In genomic region chr1:94992161-94992560, GRCh38 we compare ENCODE assay signal across 7 cellular contexts.
"Had no signal": no experiment of that assay in that cellular context is flagged by ENCODE, and none has a peak within 500 bp of the region (broad histone marks: within the 10 kb centered on the region; RNA-seq: fewer than 3 reads in every experiment).

No MANE protein-coding gene starts in this region.

- H3K9me3 Mint-ChIP-seq: HFFc6, IgD-negative memory B cell had no signal

- H3K27me3 Mint-ChIP-seq: IgD-negative memory B cell had no signal

- H3K36me3 ChIP-seq: HAP-1 had no signal

- H3K9me3 ChIP-seq: HAP-1 had no signal

- DNase-seq: GM23248, GOT3, H7, HFFc6 had no signal

- H3K27ac Mint-ChIP-seq: HFFc6, IgD-negative memory B cell had no signal

- H3K4me3 Mint-ChIP-seq: HFFc6, IgD-negative memory B cell had no signal

- H3K27ac ChIP-seq: GM23248, HL-60 had no signal

- H3K4me3 ChIP-seq: GM23248, HAP-1 had no signal

- H3K9ac ChIP-seq: GM23248 had no signal
